Comparison of ENCODE assay signal across 19 cellular contexts in genomic region chr7:71017602-71018001, GRCh38.
DNase-seq lines count a peak whose midpoint lies in the region; FAIRE-seq and TF ChIP-seq lines count a peak whose summit lies in the region.
"Had no signal": no experiment of that assay in that cellular context is flagged by ENCODE, and none has a peak within 500 bp of the region (broad histone marks: within the 10 kb centered on the region; RNA-seq: fewer than 3 reads in every experiment).

No MANE protein-coding gene starts in this region.

- no peak for TF ChIP-seq CTCF in H1 (IDR thresholded peaks at IDR 0.05; ENCODE audit: control extremely low read depth in 1 of 3, insufficient read depth in 1 of 3, low read depth in 1 of 3, low read length in 3 of 3)
- TF ChIP-seq CTCF in sigmoid colon (IDR thresholded peaks at IDR 0.05), result no peak

- POLR2A ChIA-PET in H1 (lab: Charles Lee; ENCODE audit: partially characterized antibody), result no interaction called here

- 91% methylated on average over 17 of the region's 17 CpGs; no CpG with 5 or more reads in 1 of the 2 experiments for WGBS in H1 (ENCODE audit: extremely low coverage in 1 of 2, insufficient coverage in 1 of 2, insufficient read length in 1 of 2, insufficient replicate concordance in 2 of 2, low coverage in 1 of 2, low lambda C conversion rate in 2 of 2, missing lambda C conversion rate in 1 of 2), 2 experiments
- no CpG with 5 or more reads among the region's 17 CpGs for WGBS in neuronal stem cell (ENCODE audit: extremely low coverage in 2 of 2, insufficient read length in 2 of 2, insufficient replicate concordance in 1 of 2), 2 donors
- WGBS in sigmoid colon, 2 donors, result 91 to 93% methylated on average over 17 of the region's 17 CpGs

- no peaks in the 10 kb centered on the region for H3K79me1 ChIP-seq in H1 (ENCODE audit: low read depth, low read length)
- no peaks in the 10 kb centered on the region for H3K79me1 ChIP-seq in neuronal stem cell (ENCODE audit: low read depth, low read length)

- no peak overlapping the region for H3K4ac ChIP-seq in H1 (replicated peaks; ENCODE audit: insufficient read length, low read depth, low read length)
- no peak overlapping the region for H3K4ac ChIP-seq in neuronal stem cell (ENCODE audit: low read length)

- H3K23ac ChIP-seq in H1 (ENCODE audit: insufficient read length), result no peak overlapping the region
- H3K23ac ChIP-seq in neuronal stem cell (ENCODE audit: low read depth, low read length, poor library complexity), result no peak overlapping the region

- no peak overlapping the region for H3K27ac ChIP-seq in H1 (ENCODE audit: low read depth, low read length)
- H3K27ac ChIP-seq in neuronal stem cell (replicated peaks; ENCODE audit: low read length), result no peak overlapping the region
- H3K27ac ChIP-seq in sigmoid colon, result no peak overlapping the region
- H3K27ac ChIP-seq: 22Rv1, BLaER1, C4-2B had no signal

- H3K4me3 ChIP-seq in H1 (ENCODE audit: extremely low read depth in 1 of 4, insufficient read depth in 2 of 4, low read depth in 3 of 4, low read length in 4 of 4), result no peak overlapping the region
- no peak overlapping the region for H3K4me3 ChIP-seq in neuronal stem cell (ENCODE audit: low read length in 2 of 2)
- no peak overlapping the region for H3K4me3 ChIP-seq in sigmoid colon
- H3K4me3 ChIP-seq: BLaER1 had no signal

- H3K18ac ChIP-seq in H1 (ENCODE audit: extremely low read depth, low read length), result peak overlapping the region; percentile 32; the same call in 1 of the 2 replicates
- H3K18ac ChIP-seq in neuronal stem cell (ENCODE audit: low read length), result peak overlapping the region; percentile 64

- no peaks in the 10 kb centered on the region for H3K79me2 ChIP-seq in H1 (ENCODE audit: control insufficient read depth in 1 of 2, insufficient read depth in 2 of 2, low read length in 2 of 2)

- TF ChIP-seq RAD21 in H1 (IDR thresholded peaks at IDR 0.05 in 1 of 2, conservative IDR thresholded peaks at IDR 0.05 in 1 of 2; ENCODE audit: low read depth in 2 of 2, low read length in 2 of 2), result peak; percentile 7 to 29; a peak in 1 of 4 replicates

- H2BK5ac ChIP-seq in H1 (ENCODE audit: low read depth, low read length) (peak overlapping the region; percentile 8; the same call in 1 of the 2 replicates), neuronal stem cell (ENCODE audit: low read length) (no peak overlapping the region)

- H4K5ac ChIP-seq in H1 (ENCODE audit: insufficient read length, low read depth, low read length), result no peak overlapping the region

- H4K8ac ChIP-seq in H1 (ENCODE audit: extremely low read depth, insufficient read depth, low read length) (no peak overlapping the region), neuronal stem cell (ENCODE audit: low read depth, low read length) (no peak overlapping the region)

- CTCF ChIA-PET in H1 (lab: Charles Lee; ENCODE audit: partially characterized antibody), result interaction anchor here (2.8 kb wide), 1 partner anchor 13 kb away, joined by 12 read pairs; no protein-coding TSS in a partner anchor

- H2AK5ac ChIP-seq in H1 (ENCODE audit: low read depth, low read length) (no peak overlapping the region), neuronal stem cell (ENCODE audit: low read depth, low read length) (no peak overlapping the region)

- TF ChIP-seq EP300 in H1 (IDR thresholded peaks at IDR 0.05; ENCODE audit: borderline replicate concordance in 1 of 2, low read depth in 2 of 2, low read length in 2 of 2) (no peak), sigmoid colon (IDR thresholded peaks at IDR 0.05) (no peak)

- H3K56ac ChIP-seq in H1 (replicated peaks; ENCODE audit: insufficient read length, low read depth, low read length), result no peak overlapping the region

- H4K20me1 ChIP-seq in H1 (replicated peaks in 1 of 2; ENCODE audit: control insufficient read depth in 1 of 2, insufficient read depth in 2 of 2, low read length in 2 of 2), result no peaks in the 10 kb centered on the region
- H4K20me1 ChIP-seq: BLaER1 had no signal

- H2BK120ac ChIP-seq in H1 (replicated peaks; ENCODE audit: low read depth, low read length) (no peak overlapping the region), neuronal stem cell (ENCODE audit: low read depth, low read length) (no peak overlapping the region)

- H3K9ac ChIP-seq in H1 (replicated peaks in 1 of 4; ENCODE audit: extremely low read depth in 1 of 4, low read depth in 3 of 4, low read length in 3 of 4), result no peak overlapping the region
- no peak overlapping the region for H3K9ac ChIP-seq in neuronal stem cell (ENCODE audit: low read depth, low read length, poor library complexity)
- H3K9ac ChIP-seq: BLaER1 had no signal

- no peak overlapping the region for H3K14ac ChIP-seq in H1 (ENCODE audit: insufficient read length)
- H3K14ac ChIP-seq in neuronal stem cell (ENCODE audit: low read length), result no peak overlapping the region

- no peak overlapping the region for H4K91ac ChIP-seq in H1 (replicated peaks; ENCODE audit: insufficient read length, low read length)
- no peak overlapping the region for H4K91ac ChIP-seq in neuronal stem cell (ENCODE audit: low read depth, low read length, poor library complexity)

- no peak for TF ChIP-seq POLR2A in H1 (IDR thresholded peaks at IDR 0.05; ENCODE audit: control extremely low read depth in 1 of 2, low read depth in 2 of 2, low read length in 2 of 2)
- TF ChIP-seq POLR2A in sigmoid colon (IDR thresholded peaks at IDR 0.05), result no peak

- peak; percentile 0 for DNase-seq in DMS153 (lab: John Stamatoyannopoulos, UW)
- no peak for DNase-seq in DMS153 treated with DMSO at 0.1 percent for 48 hours (lab: John Stamatoyannopoulos, UW; ENCODE audit: unreplicated experiment)
- no peak for DNase-seq in H1 (ENCODE audit: low read depth in 1 of 2, low spot score in 2 of 2)
- no peak for DNase-seq in neuronal stem cell (ENCODE audit: low spot score)
- DNase-seq in medulla oblongata (ENCODE audit: extremely low spot score), result no peak
- no peak for DNase-seq in sigmoid colon
- DNase-seq: Caco-2; CD4-positive, CD25-positive, alpha-beta regulatory T cell; CD8-positive, alpha-beta T cell; DMS53; DMS79 treated with DMSO at 0.1 percent for 48 hours; GF-D8; H9 had no signal

- H2BK12ac ChIP-seq in H1 (ENCODE audit: low read depth, low read length) (no peak overlapping the region), neuronal stem cell (ENCODE audit: low read length) (no peak overlapping the region)

- H2BK15ac ChIP-seq in H1 (ENCODE audit: low read length), result no peak overlapping the region
- H2BK15ac ChIP-seq in neuronal stem cell (ENCODE audit: low read length), result no peak overlapping the region

- no peaks in the 10 kb centered on the region for H3K23me2 ChIP-seq in H1 (ENCODE audit: low read depth, low read length)

- H3K36me3 ChIP-seq in H1 (ENCODE audit: control insufficient read depth in 2 of 4, insufficient read depth in 4 of 4, low read length in 3 of 4), result no peaks in the 10 kb centered on the region
- H3K36me3 ChIP-seq in neuronal stem cell (replicated peaks in 1 of 2; ENCODE audit: control insufficient read depth in 2 of 2, insufficient read depth in 2 of 2, low read length in 2 of 2), result no peaks in the 10 kb centered on the region
- H3K36me3 ChIP-seq in sigmoid colon, result no peaks in the 10 kb centered on the region
- H3K36me3 ChIP-seq: BLaER1 had no signal

- no peak for FAIRE-seq in H1 (lab: Jason Lieb, UNC)
- FAIRE-seq: A204.1, GM12891, GM18507 had no signal

- H3K27me3 ChIP-seq in H1 (replicated peaks in 1 of 4; ENCODE audit: control insufficient read depth in 3 of 4, extremely low read depth in 1 of 4, insufficient read depth in 3 of 4, low read length in 3 of 4) (no peaks in the 10 kb centered on the region), neuronal stem cell (ENCODE audit: control insufficient read depth in 3 of 3, insufficient read depth in 3 of 3, low read depth in 1 of 3, low read length in 3 of 3) (no peaks in the 10 kb centered on the region), sigmoid colon (no peaks in the 10 kb centered on the region)
- H3K27me3 ChIP-seq: BLaER1 had no signal

- H2BK20ac ChIP-seq in H1 (ENCODE audit: low read length), result 0 out of 2 replicates have a peak overlapping the region, but pooled peaks have one; percentile 72

- H3K9me3 ChIP-seq in H1 (ENCODE audit: insufficient read depth in 2 of 2, low read depth in 1 of 2, low read length in 1 of 2) (no peaks in the 10 kb centered on the region), neuronal stem cell (replicated peaks in 1 of 2; ENCODE audit: control insufficient read depth in 2 of 2, insufficient read depth in 1 of 2, low read depth in 1 of 2, low read length in 2 of 2) (no peaks in the 10 kb centered on the region), sigmoid colon (no peaks in the 10 kb centered on the region)
- H3K9me3 ChIP-seq: BLaER1, Caco-2 had no signal

- H2AFZ ChIP-seq in H1 (ENCODE audit: low read length) (0 out of 2 replicates have a peak overlapping the region, but pooled peaks have one; percentile 17), neuronal stem cell (ENCODE audit: low read length) (no peak overlapping the region)

- H3K4me2 ChIP-seq in H1 (ENCODE audit: insufficient read depth in 1 of 2, low read depth in 2 of 2, low read length in 2 of 2) (no peak overlapping the region), neuronal stem cell (ENCODE audit: insufficient read depth, low read length, poor library complexity, severe bottlenecking) (no peak overlapping the region)
- H3K4me2 ChIP-seq: BLaER1 had no signal

- H3K4me1 ChIP-seq in H1 (replicated peaks in 1 of 4; ENCODE audit: control insufficient read depth in 3 of 4, insufficient read depth in 4 of 4, low read length in 3 of 4), result no peaks in the 10 kb centered on the region
- H3K4me1 ChIP-seq in neuronal stem cell (ENCODE audit: control insufficient read depth in 2 of 2, insufficient read depth in 1 of 2, low read depth in 1 of 2, low read length in 2 of 2), result no peaks in the 10 kb centered on the region
- H3K4me1 ChIP-seq in sigmoid colon, result peaks cover 0 to 9% (median 3%) of the 10 kb centered on the region in 4 donors
- H3K4me1 ChIP-seq: BLaER1, Caco-2 had no signal

- intact Hi-C loops in sigmoid colon (cut with DNase I), result no loop called here

TF ChIP-seq in H1, 55 proteins besides CTCF, POLR2A, EP300 and RAD21 (continues in another document):
- TF ChIP-seq CHD2 (IDR thresholded peaks at IDR 0.05; ENCODE audit: low read length), result no peak
- TF ChIP-seq KDM1A (IDR thresholded peaks at IDR 0.05; ENCODE audit: borderline replicate concordance, low read length), result no peak
- TF ChIP-seq E2F6 (IDR thresholded peaks at IDR 0.05), result no peak
- TF ChIP-seq TAF1 (IDR thresholded peaks at IDR 0.05; ENCODE audit: low read depth, low read length), result no peak
- TF ChIP-seq SP2 (IDR thresholded peaks at IDR 0.05; ENCODE audit: low read length), result no peak
- TF ChIP-seq GABPA (IDR thresholded peaks at IDR 0.05; ENCODE audit: borderline replicate concordance, insufficient read depth, low read length), result no peak
- no peak for TF ChIP-seq EGR1 (IDR thresholded peaks at IDR 0.05; ENCODE audit: borderline replicate concordance, low read depth, low read length)
- no peak for TF ChIP-seq SIRT6 (IDR thresholded peaks at IDR 0.05; ENCODE audit: low read length)
